20 cellular contexts compared by ENCODE assay signal in genomic region chr13:43132911-43133310, GRCh38.
DNase-seq lines count a peak whose midpoint lies in the region; ATAC-seq and TF ChIP-seq lines count a peak whose summit lies in the region.
"Had no signal": no experiment of that assay in that cellular context is flagged by ENCODE, and none has a peak within 500 bp of the region (broad histone marks: within the 10 kb centered on the region; RNA-seq: fewer than 3 reads in every experiment).

No MANE protein-coding gene starts in this region.

- no peak overlapping the region for H3K27ac ChIP-seq in neural progenitor cell
- H3K27ac ChIP-seq: coronary artery, GM23248, right lobe of liver, uterus had no signal

- no peaks in the 10 kb centered on the region for H3K36me3 Mint-ChIP-seq in neural progenitor cell
- H3K36me3 Mint-ChIP-seq: IgD-negative memory B cell, T-cell had no signal

- H3K79me2 ChIP-seq in neural progenitor cell (ENCODE audit: low read depth), result no peaks in the 10 kb centered on the region

- H3K4me1 ChIP-seq in neural progenitor cell, result peaks cover 28% of the 10 kb centered on the region
- H3K4me1 ChIP-seq: right lobe of liver, uterus had no signal

- H4K20me1 ChIP-seq in neural progenitor cell (ENCODE audit: low read depth), result no peaks in the 10 kb centered on the region

- peak overlapping the region; percentile 28 for H3K4me2 ChIP-seq in neural progenitor cell

- TF ChIP-seq CTCF in neural progenitor cell (IDR thresholded peaks at IDR 0.05), result no peak

- no peak for ATAC-seq in HG02884 (IDR thresholded peaks at IDR 0.05; ENCODE audit: unreplicated experiment)
- ATAC-seq: T-cell had no signal

- no peak overlapping the region for H3K4me3 ChIP-seq in neural progenitor cell
- H3K4me3 ChIP-seq: coronary artery, GM23248, right lobe of liver, uterus had no signal

- no peaks in the 10 kb centered on the region for H3K27me3 ChIP-seq in neural progenitor cell
- H3K27me3 ChIP-seq: right lobe of liver, uterus had no signal

- no peak overlapping the region for H3K4me3 Mint-ChIP-seq in neural progenitor cell
- H3K4me3 Mint-ChIP-seq: activated CD4-positive, alpha-beta T cell treated with anti-CD3 and anti-CD28 coated beads, Interleukin-2, amount 10 ng/mL, durations not matched to agents 7 days and 5 days; B cell; IgD-negative memory B cell; T-cell had no signal

- no peak overlapping the region for H3K9ac ChIP-seq in neural progenitor cell
- H3K9ac ChIP-seq: GM23248 had no signal

- peaks cover 2% of the 10 kb centered on the region for H3K27me3 Mint-ChIP-seq in neural progenitor cell (ENCODE audit: insufficient read depth, low read depth)

- DNase-seq in NCI-H1694 treated with DMSO at 0.1 percent for 48 hours (lab: John Stamatoyannopoulos, UW) (peak; percentile 9), NCI-H1694 (lab: John Stamatoyannopoulos, UW) (no peak), NCI-H128 (lab: John Stamatoyannopoulos, UW; ENCODE audit: unreplicated experiment) (peak; percentile 11), NCI-H69 (lab: John Stamatoyannopoulos, UW) (peak; percentile 97), neural progenitor cell (ENCODE audit: low spot score) (peak; percentile 26), pons (ENCODE audit: low spot score) (no peak), NCI-H2029 (lab: John Stamatoyannopoulos, UW) (no peak)
- DNase-seq: activated CD4-positive, alpha-beta T cell treated with anti-CD3 and anti-CD28 coated beads, Interleukin-2, amount 10 ng/mL, durations not matched to agents 7 days and 5 days; activated effector memory CD4-positive, alpha-beta T cell treated with anti-CD3 and anti-CD28 coated beads, Interleukin-2, amount 50 U/mL, for 16 hours; MM.1S; right lobe of liver; SHP77; stimulated activated CD4-positive, alpha-beta T cell treated with anti-CD3 and anti-CD28 coated beads, Interleukin-15, amount 100 ng/mL, for 24 hours; T-cell; uterus had no signal

- H3K4me1 Mint-ChIP-seq in neural progenitor cell, result peaks cover 30% of the 10 kb centered on the region

- H3F3A ChIP-seq in neural progenitor cell (ENCODE audit: low read depth), result peaks cover 10% of the 10 kb centered on the region

- H3K36me3 ChIP-seq in neural progenitor cell, result no peaks in the 10 kb centered on the region
- H3K36me3 ChIP-seq: right lobe of liver, uterus had no signal

- no peaks in the 10 kb centered on the region for H3K9me3 Mint-ChIP-seq in neural progenitor cell
- H3K9me3 Mint-ChIP-seq: activated CD4-positive, alpha-beta T cell treated with anti-CD3 and anti-CD28 coated beads, Interleukin-2, amount 10 ng/mL, durations not matched to agents 7 days and 5 days; IgD-negative memory B cell; T-cell had no signal

- no peaks in the 10 kb centered on the region for H3K9me3 ChIP-seq in neural progenitor cell (ENCODE audit: low read depth)
- H3K9me3 ChIP-seq: right lobe of liver, uterus had no signal

- peak overlapping the region; percentile 80 for H2AFZ ChIP-seq in neural progenitor cell (replicated peaks)
- H2AFZ ChIP-seq: GM23248 had no signal

- no peak overlapping the region for H3K27ac Mint-ChIP-seq in neural progenitor cell
- H3K27ac Mint-ChIP-seq: activated CD4-positive, alpha-beta T cell treated with anti-CD3 and anti-CD28 coated beads, Interleukin-2, amount 10 ng/mL, durations not matched to agents 7 days and 5 days; B cell; IgD-negative memory B cell; T-cell had no signal

Comparison
In these comparisons a context has a peak if more than half of its experiments do, and no peak if none do; other contexts are left out.
1. DNase-seq: peak in NCI-H1694 treated with DMSO at 0.1 percent for 48 hours (single experiment), NCI-H128 (single experiment), NCI-H69 (single experiment) and neural progenitor cell (single experiment); none in NCI-H1694 (single experiment), pons (single experiment) and NCI-H2029 (single experiment).